In genomic region chr4:94911141-94911540, GRCh38 we compare ENCODE assay signal across 18 cellular contexts.
DNase-seq lines count a peak whose midpoint lies in the region; ATAC-seq, FAIRE-seq and TF ChIP-seq lines count a peak whose summit lies in the region.
"Had no signal": no experiment of that assay in that cellular context is flagged by ENCODE, and none has a peak within 500 bp of the region (broad histone marks: within the 10 kb centered on the region; RNA-seq: fewer than 3 reads in every experiment).

No MANE protein-coding gene starts in this region.

- no peak overlapping the region for H3K27ac ChIP-seq in kidney (ENCODE audit: low read depth in 2 of 2, low read length in 2 of 2)
- H3K27ac ChIP-seq: C4-2B, RWPE1 had no signal

- peak overlapping the region; percentile 50 to 79 (median 51) for H3K27ac Mint-ChIP-seq in nephron
- H3K27ac Mint-ChIP-seq: GM23338, T-helper 17 cell had no signal

- H3K9me3 Mint-ChIP-seq in nephron: peaks cover 10% of the 10 kb centered on the region

- peaks cover 16% of the 10 kb centered on the region for H3K36me3 Mint-ChIP-seq in nephron (ENCODE audit: low read depth)

- ATAC-seq in GM19463 (IDR thresholded peaks at IDR 0.05; ENCODE audit: unreplicated experiment) (peak; percentile 32), HG03196 (IDR thresholded peaks at IDR 0.05; ENCODE audit: unreplicated experiment) (peak; percentile 41), GM21723 (IDR thresholded peaks at IDR 0.05; ENCODE audit: unreplicated experiment) (no peak)
- ATAC-seq: GM23338, HCT116, T-helper 17 cell had no signal

- DNase-seq in GM18507 (ENCODE audit: extremely low spot score, insufficient read length, low read depth) (no peak), ecto neural progenitor cell (ENCODE audit: low spot score) (no peak), kidney (no peak)
- DNase-seq: COR-L47, NCI-H1417, NCI-H1930, NCI-H2171 treated with DMSO at 0.1 percent for 48 hours, NCI-H748 treated with DMSO at 0.1 percent for 48 hours, OCI-M1, T-helper 17 cell had no signal

- H3K4me1 Mint-ChIP-seq in nephron: peaks cover 11% of the 10 kb centered on the region

- peak; percentile 49 for FAIRE-seq in GM18507 (lab: Jason Lieb, UNC)
- no peak for FAIRE-seq in kidney (lab: Jason Lieb, UNC)

- H3K9me3 ChIP-seq in kidney (ENCODE audit: control insufficient read depth in 1 of 2, low read length in 2 of 2): no peaks in the 10 kb centered on the region

- no peak overlapping the region for H3K9ac ChIP-seq in kidney (ENCODE audit: low read length in 2 of 2)

- H3K36me3 ChIP-seq in kidney (ENCODE audit: control insufficient read depth in 1 of 2, insufficient read depth in 2 of 2, low read length in 2 of 2): no peaks in the 10 kb centered on the region

- H3K4me3 Mint-ChIP-seq in nephron: no peak overlapping the region
- H3K4me3 Mint-ChIP-seq: GM23338, T-helper 17 cell had no signal

- H3K4me1 ChIP-seq in kidney (ENCODE audit: control insufficient read depth in 1 of 2, insufficient read depth in 1 of 2, low read depth in 1 of 2, low read length in 2 of 2): no peaks in the 10 kb centered on the region

- intact Hi-C loops in kidney (cut with DNase I): no loop called here

- TF ChIP-seq CTCF in nephron (IDR thresholded peaks at IDR 0.05; ENCODE audit: unreplicated experiment in 3 of 3): no peak
- TF ChIP-seq CTCF in kidney (IDR thresholded peaks at IDR 0.05; ENCODE audit: borderline replicate concordance, extremely low read depth, insufficient read depth): no peak

- no peak overlapping the region for H3K4me3 ChIP-seq in kidney (ENCODE audit: low read length in 2 of 2)
- H3K4me3 ChIP-seq: GM23338 had no signal

- no peaks in the 10 kb centered on the region for H3K27me3 Mint-ChIP-seq in nephron (ENCODE audit: low read depth)
